ENCODE assay signal across 1 cellular context in the genomic region with DNA sequence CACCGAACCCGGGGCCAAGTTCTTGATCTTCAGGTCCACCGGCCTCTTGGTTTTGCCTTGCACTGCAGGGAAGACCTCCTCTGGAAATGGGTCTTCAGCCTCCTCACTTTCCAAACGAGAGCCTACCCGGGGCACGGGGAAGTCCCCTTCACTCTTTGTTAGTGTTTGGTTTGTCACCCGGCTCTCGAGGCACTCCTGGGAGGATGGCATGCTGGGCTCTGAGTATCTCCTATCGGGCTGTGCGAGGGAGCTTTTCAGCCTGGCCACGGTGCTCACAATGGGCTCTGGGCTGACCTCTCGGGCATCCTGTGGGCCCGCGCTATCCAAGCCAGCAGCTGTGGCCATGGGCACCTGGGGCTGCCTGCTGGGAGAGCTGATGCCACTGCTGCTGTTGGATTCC.
TF ChIP-seq lines count a peak whose summit lies in the region.

No MANE protein-coding gene starts in this region.

TF ChIP-seq in GM23338, 12 proteins besides CTCF, POLR2A, EP300 and RAD21 (continued from another document):
- TF ChIP-seq, protein P1, sequence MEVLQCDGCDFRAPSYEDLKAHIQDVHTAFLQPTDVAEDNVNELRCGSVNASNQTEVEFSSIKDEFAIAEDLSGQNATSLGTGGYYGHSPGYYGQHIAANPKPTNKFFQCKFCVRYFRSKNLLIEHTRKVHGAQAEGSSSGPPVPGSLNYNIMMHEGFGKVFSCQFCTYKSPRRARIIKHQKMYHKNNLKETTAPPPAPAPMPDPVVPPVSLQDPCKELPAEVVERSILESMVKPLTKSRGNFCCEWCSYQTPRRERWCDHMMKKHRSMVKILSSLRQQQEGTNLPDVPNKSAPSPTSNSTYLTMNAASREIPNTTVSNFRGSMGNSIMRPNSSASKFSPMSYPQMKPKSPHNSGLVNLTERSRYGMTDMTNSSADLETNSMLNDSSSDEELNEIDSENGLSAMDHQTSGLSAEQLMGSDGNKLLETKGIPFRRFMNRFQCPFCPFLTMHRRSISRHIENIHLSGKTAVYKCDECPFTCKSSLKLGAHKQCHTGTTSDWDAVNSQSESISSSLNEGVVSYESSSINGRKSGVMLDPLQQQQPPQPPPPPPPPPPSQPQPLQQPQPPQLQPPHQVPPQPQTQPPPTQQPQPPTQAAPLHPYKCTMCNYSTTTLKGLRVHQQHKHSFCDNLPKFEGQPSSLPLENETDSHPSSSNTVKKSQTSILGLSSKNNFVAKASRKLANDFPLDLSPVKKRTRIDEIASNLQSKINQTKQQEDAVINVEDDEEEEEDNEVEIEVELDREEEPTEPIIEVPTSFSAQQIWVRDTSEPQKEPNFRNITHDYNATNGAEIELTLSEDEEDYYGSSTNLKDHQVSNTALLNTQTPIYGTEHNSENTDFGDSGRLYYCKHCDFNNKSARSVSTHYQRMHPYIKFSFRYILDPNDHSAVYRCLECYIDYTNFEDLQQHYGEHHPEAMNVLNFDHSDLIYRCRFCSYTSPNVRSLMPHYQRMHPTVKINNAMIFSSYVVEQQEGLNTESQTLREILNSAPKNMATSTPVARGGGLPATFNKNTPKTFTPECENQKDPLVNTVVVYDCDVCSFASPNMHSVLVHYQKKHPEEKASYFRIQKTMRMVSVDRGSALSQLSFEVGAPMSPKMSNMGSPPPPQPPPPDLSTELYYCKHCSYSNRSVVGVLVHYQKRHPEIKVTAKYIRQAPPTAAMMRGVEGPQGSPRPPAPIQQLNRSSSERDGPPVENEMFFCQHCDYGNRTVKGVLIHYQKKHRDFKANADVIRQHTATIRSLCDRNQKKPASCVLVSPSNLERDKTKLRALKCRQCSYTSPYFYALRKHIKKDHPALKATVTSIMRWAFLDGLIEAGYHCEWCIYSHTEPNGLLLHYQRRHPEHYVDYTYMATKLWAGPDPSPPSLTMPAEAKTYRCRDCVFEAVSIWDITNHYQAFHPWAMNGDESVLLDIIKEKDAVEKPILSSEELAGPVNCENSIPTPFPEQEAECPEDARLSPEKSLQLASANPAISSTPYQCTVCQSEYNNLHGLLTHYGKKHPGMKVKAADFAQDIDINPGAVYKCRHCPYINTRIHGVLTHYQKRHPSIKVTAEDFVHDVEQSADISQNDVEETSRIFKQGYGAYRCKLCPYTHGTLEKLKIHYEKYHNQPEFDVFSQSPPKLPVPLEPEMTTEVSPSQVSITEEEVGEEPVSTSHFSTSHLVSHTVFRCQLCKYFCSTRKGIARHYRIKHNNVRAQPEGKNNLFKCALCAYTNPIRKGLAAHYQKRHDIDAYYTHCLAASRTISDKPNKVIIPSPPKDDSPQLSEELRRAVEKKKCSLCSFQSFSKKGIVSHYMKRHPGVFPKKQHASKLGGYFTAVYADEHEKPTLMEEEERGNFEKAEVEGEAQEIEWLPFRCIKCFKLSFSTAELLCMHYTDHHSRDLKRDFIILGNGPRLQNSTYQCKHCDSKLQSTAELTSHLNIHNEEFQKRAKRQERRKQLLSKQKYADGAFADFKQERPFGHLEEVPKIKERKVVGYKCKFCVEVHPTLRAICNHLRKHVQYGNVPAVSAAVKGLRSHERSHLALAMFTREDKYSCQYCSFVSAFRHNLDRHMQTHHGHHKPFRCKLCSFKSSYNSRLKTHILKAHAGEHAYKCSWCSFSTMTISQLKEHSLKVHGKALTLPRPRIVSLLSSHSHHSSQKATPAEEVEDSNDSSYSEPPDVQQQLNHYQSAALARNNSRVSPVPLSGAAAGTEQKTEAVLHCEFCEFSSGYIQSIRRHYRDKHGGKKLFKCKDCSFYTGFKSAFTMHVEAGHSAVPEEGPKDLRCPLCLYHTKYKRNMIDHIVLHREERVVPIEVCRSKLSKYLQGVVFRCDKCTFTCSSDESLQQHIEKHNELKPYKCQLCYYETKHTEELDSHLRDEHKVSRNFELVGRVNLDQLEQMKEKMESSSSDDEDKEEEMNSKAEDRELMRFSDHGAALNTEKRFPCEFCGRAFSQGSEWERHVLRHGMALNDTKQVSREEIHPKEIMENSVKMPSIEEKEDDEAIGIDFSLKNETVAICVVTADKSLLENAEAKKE (CRISPR knock-in tag; IDR thresholded peaks at IDR 0.05) = no peak
- TF ChIP-seq POLR2AphosphoS5 (IDR thresholded peaks at IDR 0.05; ENCODE audit: low read depth) = no peak
- no peak for TF ChIP-seq JUNB (IDR thresholded peaks at IDR 0.05; ENCODE audit: unreplicated experiment)
- TF ChIP-seq, protein P2, sequence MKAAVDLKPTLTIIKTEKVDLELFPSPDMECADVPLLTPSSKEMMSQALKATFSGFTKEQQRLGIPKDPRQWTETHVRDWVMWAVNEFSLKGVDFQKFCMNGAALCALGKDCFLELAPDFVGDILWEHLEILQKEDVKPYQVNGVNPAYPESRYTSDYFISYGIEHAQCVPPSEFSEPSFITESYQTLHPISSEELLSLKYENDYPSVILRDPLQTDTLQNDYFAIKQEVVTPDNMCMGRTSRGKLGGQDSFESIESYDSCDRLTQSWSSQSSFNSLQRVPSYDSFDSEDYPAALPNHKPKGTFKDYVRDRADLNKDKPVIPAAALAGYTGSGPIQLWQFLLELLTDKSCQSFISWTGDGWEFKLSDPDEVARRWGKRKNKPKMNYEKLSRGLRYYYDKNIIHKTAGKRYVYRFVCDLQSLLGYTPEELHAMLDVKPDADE (IDR thresholded peaks at IDR 0.05) = no peak
- no peak for TF ChIP-seq NANOG (IDR thresholded peaks at IDR 0.05; ENCODE audit: borderline replicate concordance)
